19 cellular contexts compared by ENCODE assay signal in the genomic region with DNA sequence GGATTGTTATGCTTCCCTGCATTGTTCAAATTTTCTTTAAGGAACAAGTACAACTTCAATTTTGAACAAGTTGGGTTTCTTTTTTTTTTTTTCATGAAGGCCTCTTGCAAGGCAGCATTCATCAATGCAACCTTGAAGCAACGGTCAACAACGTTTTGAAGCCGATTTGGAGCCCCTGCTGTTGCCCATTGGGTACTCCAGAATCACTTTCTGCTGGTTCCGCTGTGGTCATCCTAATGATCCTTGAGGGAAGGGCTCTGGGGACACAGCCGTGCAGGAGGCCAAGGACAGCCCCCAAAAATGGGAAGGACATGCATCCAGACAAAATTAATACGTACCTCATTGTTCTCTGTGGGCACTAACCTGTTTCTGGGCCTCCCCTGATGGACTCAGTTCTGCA.
DNase-seq lines count a peak whose midpoint lies in the region; ATAC-seq and TF ChIP-seq lines count a peak whose summit lies in the region.
"Had no signal": no experiment of that assay in that cellular context is flagged by ENCODE, and none has a peak within 500 bp of the region (broad histone marks: within the 10 kb centered on the region; RNA-seq: fewer than 3 reads in every experiment).

No MANE protein-coding gene starts in this region.

- no peaks in the 10 kb centered on the region for H3K9me3 Mint-ChIP-seq in GM23338
- H3K9me3 Mint-ChIP-seq: CD4-positive, alpha-beta T cell; CD8-positive, alpha-beta T cell had no signal

- H3K27me3 ChIP-seq in GM23338 (ENCODE audit: insufficient read depth): no peaks in the 10 kb centered on the region
- H3K27me3 ChIP-seq in lung (ENCODE audit: control insufficient read depth, insufficient read depth): no peaks in the 10 kb centered on the region
- H3K27me3 ChIP-seq in neuronal stem cell (ENCODE audit: control insufficient read depth in 3 of 3, insufficient read depth in 3 of 3, low read depth in 1 of 3, low read length in 3 of 3): no peaks in the 10 kb centered on the region
- H3K27me3 ChIP-seq: BLaER1 treated with 17β-estradiol and CSF1 and Interleukin-3, amounts not matched to agents 10 nM and 100 nM had no signal

- no peak overlapping the region for H4K8ac ChIP-seq in neuronal stem cell (ENCODE audit: low read depth, low read length)

- H3K4me1 ChIP-seq in GM23338 (ENCODE audit: insufficient read depth): no peaks in the 10 kb centered on the region
- peaks cover 0 to 2% of the 10 kb centered on the region in 2 donors for H3K4me1 ChIP-seq in lung (ENCODE audit: control insufficient read depth in 2 of 2, insufficient read depth in 2 of 2, low read length in 2 of 2)
- H3K4me1 ChIP-seq in neuronal stem cell (ENCODE audit: control insufficient read depth in 2 of 2, insufficient read depth in 1 of 2, low read depth in 1 of 2, low read length in 2 of 2): peaks cover 0 to 1% of the 10 kb centered on the region in 2 donors
- H3K4me1 ChIP-seq: A549, Caco-2 had no signal

- H3K9ac ChIP-seq in neuronal stem cell (ENCODE audit: low read depth, low read length, poor library complexity): no peak overlapping the region
- H3K9ac ChIP-seq: BLaER1 treated with 17β-estradiol and CSF1 and Interleukin-3, amounts not matched to agents 10 nM and 100 nM had no signal

- no peak for ATAC-seq in GM23338
- no peak for ATAC-seq in lung (ENCODE audit: insufficient read depth, low FRiP score)
- ATAC-seq in HG02623 (IDR thresholded peaks at IDR 0.05; ENCODE audit: unreplicated experiment): no peak
- ATAC-seq: A549; CD8-positive, alpha-beta T cell had no signal

- no peak overlapping the region for H3K4me3 Mint-ChIP-seq in GM23338
- H3K4me3 Mint-ChIP-seq: B cell; CD4-positive, alpha-beta T cell; CD8-positive, alpha-beta T cell had no signal

- no peak overlapping the region for H2BK120ac ChIP-seq in neuronal stem cell (ENCODE audit: low read depth, low read length)

- DNase-seq in GM23338 (ENCODE audit: low spot score) (no peak), lung (ENCODE audit: low spot score) (peak; percentile 1), neuronal stem cell (ENCODE audit: low spot score) (no peak), ureter (ENCODE audit: low spot score) (peak; percentile 14), activated gamma-delta T cell (lab: John Stamatoyannopoulos, UW) (no peak), GM20000 (ENCODE audit: low spot score) (no peak)
- DNase-seq: AML-193; Caco-2; Calu3; CD4-positive, alpha-beta T cell; CD8-positive, alpha-beta T cell; DMS79 treated with DMSO at 0.1 percent for 48 hours; GF-D8 had no signal

- no peak overlapping the region for H2BK15ac ChIP-seq in neuronal stem cell (ENCODE audit: low read length)

- peak overlapping the region; percentile 54 for H3K18ac ChIP-seq in neuronal stem cell (ENCODE audit: low read length)

- H3K23ac ChIP-seq in neuronal stem cell (ENCODE audit: low read depth, low read length, poor library complexity): peak overlapping the region; percentile 40

- H3K79me2 ChIP-seq in GM23338 (replicated peaks; ENCODE audit: insufficient read depth): no peaks in the 10 kb centered on the region

- H2AK5ac ChIP-seq in neuronal stem cell (ENCODE audit: low read depth, low read length): no peak overlapping the region

- no peaks in the 10 kb centered on the region; the same call in 2 of the 3 replicates for H3K36me3 Mint-ChIP-seq in GM23338 (ENCODE audit: low read depth)
- H3K36me3 Mint-ChIP-seq: CD8-positive, alpha-beta T cell had no signal

- no peak for TF ChIP-seq CTCF in GM23338 (conservative IDR thresholded peaks at IDR 0.05; ENCODE audit: low read depth in 2 of 2)
- TF ChIP-seq CTCF in lung (IDR thresholded peaks at IDR 0.05; ENCODE audit: control extremely low read depth, extremely low read depth): no peak
- TF ChIP-seq CTCF in GM20000 (IDR thresholded peaks at IDR 0.05; ENCODE audit: extremely low read depth, missing control alignments): no peak

- H2BK5ac ChIP-seq in neuronal stem cell (ENCODE audit: low read length): no peak overlapping the region

- H3K27ac ChIP-seq in GM23338 (ENCODE audit: low read depth) (no peak overlapping the region), lung (ENCODE audit: low read depth in 1 of 2, low read length in 1 of 2) (no peak overlapping the region), neuronal stem cell (replicated peaks; ENCODE audit: low read length) (no peak overlapping the region)
- H3K27ac ChIP-seq: 22Rv1; A549; BLaER1 treated with 17β-estradiol and CSF1 and Interleukin-3, amounts not matched to agents 10 nM and 100 nM; C4-2B had no signal

- no peak overlapping the region for H3K27ac Mint-ChIP-seq in GM23338
- H3K27ac Mint-ChIP-seq: B cell; CD4-positive, alpha-beta T cell; CD8-positive, alpha-beta T cell had no signal

- H3K4me2 ChIP-seq in GM23338 (no peak overlapping the region), neuronal stem cell (ENCODE audit: insufficient read depth, low read length, poor library complexity, severe bottlenecking) (no peak overlapping the region)
- H3K4me2 ChIP-seq: A549; BLaER1 treated with 17β-estradiol and CSF1 and Interleukin-3, amounts not matched to agents 10 nM and 100 nM had no signal

- peaks cover 7% of the 10 kb centered on the region; the same call in 1 of the 2 replicates for H3K9me2 ChIP-seq in GM23338 (ENCODE audit: insufficient read depth)

- H2BK12ac ChIP-seq in neuronal stem cell (ENCODE audit: low read length): no peak overlapping the region

- WGBS in lung, 2 donors: 85 to 92% methylated on average over 6 of the region's 6 CpGs
- WGBS in neuronal stem cell (ENCODE audit: extremely low coverage in 2 of 2, insufficient read length in 2 of 2, insufficient replicate concordance in 1 of 2), 2 donors: no CpG with 5 or more reads among the region's 6 CpGs

- H2AFZ ChIP-seq in GM23338 (0 out of 2 replicates have a peak overlapping the region, but pooled peaks have one; percentile 56), neuronal stem cell (ENCODE audit: low read length) (no peak overlapping the region)

- H4K20me1 ChIP-seq in GM23338 (replicated peaks; ENCODE audit: insufficient read depth): no peaks in the 10 kb centered on the region
- H4K20me1 ChIP-seq: BLaER1 treated with 17β-estradiol and CSF1 and Interleukin-3, amounts not matched to agents 10 nM and 100 nM had no signal

- H3K14ac ChIP-seq in neuronal stem cell (ENCODE audit: low read length): no peak overlapping the region

- no peaks in the 10 kb centered on the region for H3K79me1 ChIP-seq in neuronal stem cell (ENCODE audit: low read depth, low read length)

- no peaks in the 10 kb centered on the region for H3K9me3 ChIP-seq in lung (ENCODE audit: control insufficient read depth in 2 of 2, insufficient read depth in 1 of 2, low read length in 1 of 2)
- peaks cover 0 to 2% of the 10 kb centered on the region in 2 donors for H3K9me3 ChIP-seq in neuronal stem cell (replicated peaks in 1 of 2; ENCODE audit: control insufficient read depth in 2 of 2, insufficient read depth in 1 of 2, low read depth in 1 of 2, low read length in 2 of 2)
- H3K9me3 ChIP-seq: A549, Caco-2 had no signal

- no peak overlapping the region for H4K91ac ChIP-seq in neuronal stem cell (ENCODE audit: low read depth, low read length, poor library complexity)

- H3F3A ChIP-seq in GM23338 (replicated peaks; ENCODE audit: low read depth): no peaks in the 10 kb centered on the region

- H3K36me3 ChIP-seq in GM23338 (ENCODE audit: insufficient read depth) (no peaks in the 10 kb centered on the region), lung (ENCODE audit: control insufficient read depth in 2 of 2, insufficient read depth in 2 of 2, low read length in 2 of 2) (no peaks in the 10 kb centered on the region), neuronal stem cell (replicated peaks in 1 of 2; ENCODE audit: control insufficient read depth in 2 of 2, insufficient read depth in 2 of 2, low read length in 2 of 2) (no peaks in the 10 kb centered on the region)
- H3K36me3 ChIP-seq: BLaER1 treated with 17β-estradiol and CSF1 and Interleukin-3, amounts not matched to agents 10 nM and 100 nM had no signal

- H3K4ac ChIP-seq in neuronal stem cell (ENCODE audit: low read length): no peak overlapping the region

- H3K4me1 Mint-ChIP-seq in GM23338: peaks cover 3% of the 10 kb centered on the region; the same call in 2 of the 3 replicates
- H3K4me1 Mint-ChIP-seq: B cell had no signal

- no peaks in the 10 kb centered on the region for H3K27me3 Mint-ChIP-seq in GM23338 (ENCODE audit: insufficient read depth, low read depth, poor library complexity)

- H3K4me3 ChIP-seq in GM23338 (no peak overlapping the region), lung (no peak overlapping the region), neuronal stem cell (ENCODE audit: low read length in 2 of 2) (no peak overlapping the region)
- H3K4me3 ChIP-seq: A549; BLaER1 treated with 17β-estradiol and CSF1 and Interleukin-3, amounts not matched to agents 10 nM and 100 nM had no signal

TF ChIP-seq in GM23338, 12 proteins besides CTCF, POLR2A, EP300 and RAD21 (continues in another document):
- TF ChIP-seq STAT1 (IDR thresholded peaks at IDR 0.05; ENCODE audit: unreplicated experiment) (no peak), JUNB (IDR thresholded peaks at IDR 0.05; ENCODE audit: unreplicated experiment) (no peak)
- TF ChIP-seq, protein P1, sequence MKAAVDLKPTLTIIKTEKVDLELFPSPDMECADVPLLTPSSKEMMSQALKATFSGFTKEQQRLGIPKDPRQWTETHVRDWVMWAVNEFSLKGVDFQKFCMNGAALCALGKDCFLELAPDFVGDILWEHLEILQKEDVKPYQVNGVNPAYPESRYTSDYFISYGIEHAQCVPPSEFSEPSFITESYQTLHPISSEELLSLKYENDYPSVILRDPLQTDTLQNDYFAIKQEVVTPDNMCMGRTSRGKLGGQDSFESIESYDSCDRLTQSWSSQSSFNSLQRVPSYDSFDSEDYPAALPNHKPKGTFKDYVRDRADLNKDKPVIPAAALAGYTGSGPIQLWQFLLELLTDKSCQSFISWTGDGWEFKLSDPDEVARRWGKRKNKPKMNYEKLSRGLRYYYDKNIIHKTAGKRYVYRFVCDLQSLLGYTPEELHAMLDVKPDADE (IDR thresholded peaks at IDR 0.05): no peak

Comparison
In these comparisons a context has a peak if more than half of its experiments do, and no peak if none do; other contexts are left out.
1. DNase-seq: peak in lung (single experiment) and ureter (single experiment); none in GM23338 (single experiment), neuronal stem cell (single experiment), activated gamma-delta T cell (single experiment) and GM20000 (single experiment).